ENCODE assay signal across 18 cellular contexts in genomic region chr1:246691622-246692495, GRCh38. TPM values are rescaled to one million over a fixed set of nuclear protein-coding genes. Genes with fewer than 3 reads are reported as not detected.
DNase-seq lines count a peak whose midpoint lies in the region; ATAC-seq and TF ChIP-seq lines count a peak whose summit lies in the region.
"Had no signal": no experiment of that assay in that cellular context is flagged by ENCODE, and none has a peak within 500 bp of the region (broad histone marks: within the 10 kb centered on the region; RNA-seq: fewer than 3 reads in every experiment).

No MANE protein-coding gene starts in this region.

- ATAC-seq in left lobe of liver (no peak), HG03280 (IDR thresholded peaks at IDR 0.05; ENCODE audit: unreplicated experiment) (no peak)
- ATAC-seq: A549; activated naive CD4-positive, alpha-beta T cell treated with anti-CD3 and anti-CD28 coated beads, Interleukin-2, amount 50 U/mL, for 72 hours; foreskin keratinocyte had no signal

- intact Hi-C loops in dorsolateral prefrontal cortex (cut with DNase I), result loop anchor here (10.0 kb wide), 3 partner anchors 63 to 1537 kb away; partner anchors contain the start of genes CNST (in 1 of the 2), KIF26B (in 1 of the 2) and TFB2M (in 1 of the 2)

- H3K27ac ChIP-seq in dorsolateral prefrontal cortex, result peak overlapping the region in 56 of 59 donors; percentile 2 to 90 (median 76)
- H3K27ac ChIP-seq in temporal lobe (ENCODE audit: low read depth, low read length), result peak overlapping the region; percentile 94
- H3K27ac ChIP-seq: A549, foreskin keratinocyte, upper lobe of left lung had no signal

- H3K27me3 ChIP-seq in dorsolateral prefrontal cortex, result no peaks in the 10 kb centered on the region
- H3K27me3 ChIP-seq: foreskin keratinocyte, upper lobe of left lung had no signal

- peak overlapping the region in 1 of 59 donors; percentile 6 for H3K4me3 ChIP-seq in dorsolateral prefrontal cortex
- H3K4me3 ChIP-seq: A549, upper lobe of left lung had no signal

- no peak for TF ChIP-seq CTCF in dorsolateral prefrontal cortex (IDR thresholded peaks at IDR 0.05 in 54 of 56, conservative IDR thresholded peaks at IDR 0.05 in 2 of 56; ENCODE audit: low read depth in 1 of 56, partially characterized antibody in 56 of 56)

- peak; percentile 41 for DNase-seq in NCI-H2227 (lab: John Stamatoyannopoulos, UW; ENCODE audit: unreplicated experiment)
- DNase-seq in NCI-H2227 treated with DMSO at 0.1 percent for 48 hours (lab: John Stamatoyannopoulos, UW), result no peak
- DNase-seq in dorsolateral prefrontal cortex, result peak in 1 of 10 donors; percentile 58
- DNase-seq in left lobe of liver (ENCODE audit: low spot score), result peak; percentile 21
- DNase-seq in NCI-H1092 treated with DMSO at 0.1 percent for 48 hours (lab: John Stamatoyannopoulos, UW), result no peak
- DNase-seq in NCI-H345 treated with DMSO at 0.1 percent for 48 hours (lab: John Stamatoyannopoulos, UW; ENCODE audit: unreplicated experiment), result no peak
- DNase-seq: CD4-positive, alpha-beta memory T cell; foreskin keratinocyte; IMR-90; NCI-H1436; NCI-H510A; SIG-M5; stimulated activated CD4-positive, alpha-beta T cell treated with anti-CD3 and anti-CD28 coated beads, Interleukin-4, amount 100 ng/mL, for 4 hours; upper lobe of left lung had no signal

RNA-seq across cellular contexts. Expression of gene SCCPDH, which starts 32.4 kb away (rescaled TPM):
- 10 to 100 TPM; 25.8 to 69.7 (median 46.0) TPM for total RNA-seq in dorsolateral prefrontal cortex
- total RNA-seq in left lobe of liver, result 94.6 TPM
- 55.8 TPM for total RNA-seq in temporal lobe

Comparison
In these comparisons a context has a peak if more than half of its experiments do, and no peak if none do; other contexts are left out.
1. DNase-seq: peak in NCI-H2227 (single experiment) and left lobe of liver (single experiment); none in NCI-H2227 treated with DMSO at 0.1 percent for 48 hours (single experiment), NCI-H1092 treated with DMSO at 0.1 percent for 48 hours (single experiment) and NCI-H345 treated with DMSO at 0.1 percent for 48 hours (single experiment).